12 cellular contexts compared by ENCODE assay signal in genomic region chr7:5217851-5218331, GRCh38. TPM values are rescaled to one million over a fixed set of nuclear protein-coding genes. Genes with fewer than 3 reads are reported as not detected.
A peak's percentile ranks its signal among the peaks of the same experiment; 100 is the strongest.
DNase-seq lines count a peak whose midpoint lies in the region; ATAC-seq and TF ChIP-seq lines count a peak whose summit lies in the region.
"Had no signal": no experiment of that assay in that cellular context is flagged by ENCODE, and none has a peak within 500 bp of the region (broad histone marks: within the 10 kb centered on the region; RNA-seq: fewer than 3 reads in every experiment).

No MANE protein-coding gene starts in this region.

- intact Hi-C loops in posterior vena cava (cut with DNase I) = no loop called here

- H3K27ac ChIP-seq in substantia nigra (ENCODE audit: low read depth, low read length, poor library complexity, severe bottlenecking) = no peak overlapping the region
- H3K27ac ChIP-seq: adrenal gland had no signal

- TF ChIP-seq CTCF in omental fat pad (IDR thresholded peaks at IDR 0.05) = no peak

- DNase-seq in posterior vena cava (ENCODE audit: low spot score) (peak; percentile 76), hepatic stellate cell (ENCODE audit: low spot score) (no peak), omental fat pad (ENCODE audit: low spot score) (no peak), substantia nigra (lab: John Stamatoyannopoulos, UW) (no peak), SK-N-DZ (ENCODE audit: low spot score) (no peak)
- DNase-seq: DMS79, NCI-H2081, SHP77 had no signal

- peak; percentile 24 for TF ChIP-seq POLR2A in GM18526 (IDR thresholded peaks at IDR 0.05; ENCODE audit: extremely low read depth, insufficient read length)

- peak; percentile 29 for ATAC-seq in GM21528 (IDR thresholded peaks at IDR 0.05; ENCODE audit: low FRiP score, unreplicated experiment)
- peak; percentile 25 for ATAC-seq in HG03442 (IDR thresholded peaks at IDR 0.05; ENCODE audit: unreplicated experiment)
- no peak for ATAC-seq in omental fat pad (ENCODE audit: low FRiP score)

RNA-seq across cellular contexts. Expression of gene WIPI2, which starts 27.9 kb away (rescaled TPM):
- total RNA-seq in posterior vena cava = 10 to 100 TPM; 37.2 to 38.7 TPM
- total RNA-seq in omental fat pad = 10 to 100 TPM; 46.5 to 70.3 (median 63.7) TPM
- polyA plus RNA-seq in SK-N-DZ (2014; cell fraction: cytosol; rRNA removed) = 40.7 and 41.5 TPM in 2 replicates
- 31.1 and 33.3 TPM in 2 replicates for polyA plus RNA-seq in SK-N-DZ (2014; cell fraction: nucleus; rRNA removed)
